26 cellular contexts compared by ENCODE assay signal in genomic region chr3:126307083-126307482, GRCh38. TPM values are rescaled to one million over a fixed set of nuclear protein-coding genes. Genes with fewer than 3 reads are reported as not detected.
"Had no signal": no experiment of that assay in that cellular context is flagged by ENCODE, and none has a peak within 500 bp of the region (broad histone marks: within the 10 kb centered on the region; RNA-seq: fewer than 3 reads in every experiment).

No MANE protein-coding gene starts in this region.

- H3K27me3 ChIP-seq: adrenal gland, body of pancreas, hepatocyte, neutrophil, sigmoid colon, suprapubic skin, tibial nerve had no signal

- H3K4me2 ChIP-seq: hepatocyte had no signal

- H3K36me3 ChIP-seq: adrenal gland, neutrophil, sigmoid colon, suprapubic skin had no signal

- DNase-seq: activated CD4-positive, alpha-beta T cell treated with anti-CD3 and anti-CD28 coated beads for 1 hour; activated CD8-positive, alpha-beta T cell treated with anti-CD3 and anti-CD28 coated beads, Interleukin-2, amount 10 ng/mL, durations not matched to agents 7 days and 5 days; activated effector memory CD4-positive, alpha-beta T cell treated with Interleukin-2 at 50 U/mL for 16 hours; activated naive CD4-positive, alpha-beta T cell treated with Interleukin-2 at 50 U/mL for 16 hours; activated naive CD8-positive, alpha-beta T cell treated with anti-CD3 and anti-CD28 coated beads for 36 hours; adrenal gland; aorta; body of pancreas; effector CD8-positive, alpha-beta T cell; kidney; left colon; mammary epithelial cell; naive thymus-derived CD4-positive, alpha-beta T cell; psoas muscle; sigmoid colon; small intestine; stimulated activated CD4-positive, alpha-beta T cell treated with anti-CD3 and anti-CD28 coated beads, Interleukin-15, amount 100 ng/mL, for 24 hours; stimulated activated CD4-positive, alpha-beta T cell treated with anti-CD3 and anti-CD28 coated beads, Interleukin-2, amount 100 ng/mL, for 24 hours; stimulated activated naive CD4-positive, alpha-beta T cell; T-helper 2 cell had no signal

- H3K9me3 ChIP-seq: body of pancreas, neutrophil, psoas muscle, sigmoid colon had no signal

- ATAC-seq: activated CD8-positive, alpha-beta T cell treated with anti-CD3 and anti-CD28 coated beads, Interleukin-2, amount 10 ng/mL, durations not matched to agents 7 days and 5 days; body of pancreas; left colon; naive thymus-derived CD4-positive, alpha-beta T cell; psoas muscle; WTC11 had no signal

- H2AFZ ChIP-seq: hepatocyte had no signal

- H3K27ac ChIP-seq: adrenal gland, body of pancreas, epithelial cell of prostate, hepatocyte, neutrophil, psoas muscle, sigmoid colon, suprapubic skin, tibial nerve had no signal

- H3K4me1 ChIP-seq: adrenal gland, body of pancreas, psoas muscle, suprapubic skin, tibial nerve had no signal

- H3K4me3 ChIP-seq: adrenal gland, body of pancreas, hepatocyte, psoas muscle, sigmoid colon, suprapubic skin, tibial nerve had no signal

RNA-seq across cellular contexts. Expression of gene KLF15, which starts 50.1 kb away (rescaled TPM):
- total RNA-seq: activated CD8-positive, alpha-beta T cell treated with anti-CD3 and anti-CD28 coated beads, Interleukin-2, amount 10 ng/mL, durations not matched to agents 7 days and 5 days had no signal
- polyA plus RNA-seq: naive thymus-derived CD4-positive, alpha-beta T cell had no signal
